ENCODE assay signal across 8 cellular contexts in the genomic region with DNA sequence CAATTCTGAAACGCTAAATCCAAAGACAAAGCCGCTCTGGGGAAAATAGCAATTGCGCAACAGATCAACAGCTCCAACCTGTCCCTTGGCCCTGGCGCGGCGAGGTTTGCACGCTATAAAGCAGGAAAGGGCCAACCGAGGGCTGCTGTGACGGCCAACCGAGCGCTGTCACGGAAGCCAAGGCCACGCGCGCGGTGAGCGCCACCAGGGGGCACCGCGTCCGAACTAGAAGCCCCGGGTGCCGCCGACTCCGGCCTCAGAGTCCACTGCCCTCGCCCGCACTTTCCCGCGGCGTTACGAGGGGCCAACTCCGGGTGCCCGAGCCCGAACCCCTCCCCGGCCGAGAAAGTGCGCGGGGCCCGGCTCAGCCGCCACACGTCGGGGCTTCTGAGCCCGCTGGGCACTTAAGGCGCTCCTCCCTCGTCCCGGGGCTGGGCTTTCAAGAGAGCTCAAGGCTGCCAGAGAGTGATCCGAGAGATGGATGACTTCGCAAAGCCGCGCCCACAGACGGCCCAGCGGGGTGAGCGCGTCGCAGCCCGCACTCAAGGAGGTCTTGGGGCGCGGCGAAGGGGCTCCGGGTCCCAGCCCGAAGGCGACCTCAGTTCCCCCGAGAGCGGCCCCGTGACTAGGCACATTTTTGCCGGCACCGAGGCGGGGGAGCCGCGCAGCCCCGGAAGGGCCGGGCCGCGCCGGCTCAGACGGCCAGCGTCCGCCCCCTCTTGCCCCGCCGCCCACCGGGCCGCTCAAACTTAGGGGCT. TPM values are rescaled to one million over a fixed set of nuclear protein-coding genes. Genes with fewer than 3 reads are reported as not detected.
DNase-seq lines count a peak whose midpoint lies in the region; ATAC-seq, FAIRE-seq and TF ChIP-seq lines count a peak whose summit lies in the region.

No MANE protein-coding gene starts in this region.

- peak overlapping the region; percentile 98 for H3K27ac ChIP-seq in caudate nucleus (ENCODE audit: low read depth, low read length)

- peaks cover 31% of the 10 kb centered on the region for H3K36me3 Mint-ChIP-seq in activated B cell treated with CpG ODN at 0.5 μM for 24 hours (ENCODE audit: low read depth)

- DNase-seq in AG10803 (ENCODE audit: low read depth) (peak; percentile 99), NCI-H2227 treated with DMSO at 0.1 percent for 48 hours (lab: John Stamatoyannopoulos, UW) (peak; percentile 94), activated B cell treated with CpG ODN at 0.5 μM for 24 hours (peak; percentile 97), caudate nucleus (lab: John Stamatoyannopoulos, UW) (peak in 60 of 61 donors; percentile 32 to 96 (median 91))
- peak; percentile 80 to 87 for DNase-seq in stimulated activated CD4-positive, alpha-beta T cell treated with anti-CD3 and anti-CD28 coated beads, Interleukin-12 subunit alpha, Interleukin-12 subunit beta, amount 100 ng/mL, for 24 hours (ENCODE audit: low read depth in 2 of 2)

- CTCF ChIA-PET in activated B cell treated with CpG ODN at 0.5 μM for 24 hours (lab: Charles Lee): interaction anchor here (0.6 to 6.3 kb wide), 23 partner anchors 8 to 459 kb away, joined by 3 to 143 read pairs (median 5); a partner anchor contains a TSS

- peak overlapping the region; percentile 73 for H3K4me3 ChIP-seq in AG10803 (ENCODE audit: low read length)

- peaks cover 59% of the 10 kb centered on the region for H3K4me1 Mint-ChIP-seq in activated B cell treated with CpG ODN at 0.5 μM for 24 hours

- POLR2A ChIA-PET in activated B cell treated with CpG ODN at 0.5 μM for 24 hours (lab: Charles Lee): interaction anchor here (0.5 to 7.8 kb wide), 32 partner anchors 9 to 1187 kb away, joined by 3 to 255 read pairs (median 10); a partner anchor contains a TSS

- TF ChIP-seq POLR2A in GM18951 (IDR thresholded peaks at IDR 0.05; ENCODE audit: extremely low read depth, insufficient read depth, insufficient read length): peak; percentile 50

- in situ Hi-C loops in GM18951 (cut with MboI; ENCODE audit: low sequenced_read_pairs, unreplicated experiment): no loop called here

- H3K27me3 Mint-ChIP-seq in activated B cell treated with CpG ODN at 0.5 μM for 24 hours: no peaks in the 10 kb centered on the region

- FAIRE-seq in islet of Langerhans (lab: Jason Lieb, UNC): peak; percentile 51

- peak; percentile 77 for TF ChIP-seq CTCF in AG10803 (conservative IDR thresholded peaks at IDR 0.05; ENCODE audit: low read length)
- no peak for TF ChIP-seq CTCF in activated B cell treated with CpG ODN at 0.5 μM for 24 hours (IDR thresholded peaks at IDR 0.05)

- ATAC-seq in HG03175 (IDR thresholded peaks at IDR 0.05; ENCODE audit: unreplicated experiment) (peak; percentile 53), activated B cell treated with CpG ODN at 0.5 μM for 24 hours (ENCODE audit: low read depth) (peak; percentile 53)

- H3K27ac Mint-ChIP-seq in activated B cell treated with CpG ODN at 0.5 μM for 24 hours: peak overlapping the region; percentile 100

- intact Hi-C loops in activated B cell treated with CpG ODN at 0.5 μM for 24 hours (cut with micrococcal nuclease): loop anchor here (1.0 to 5.0 kb wide), 13 partner anchors 17 to 1215 kb away; a partner anchor contains a TSS

- H3K9me3 Mint-ChIP-seq in activated B cell treated with CpG ODN at 0.5 μM for 24 hours: no peaks in the 10 kb centered on the region

- peak overlapping the region; percentile 97 for H3K4me3 Mint-ChIP-seq in activated B cell treated with CpG ODN at 0.5 μM for 24 hours

RNA-seq across cellular contexts. Expression of a gene that starts 0.9 kb away (rescaled TPM):
- 79.1 and 89.3 TPM in 2 replicates for total RNA-seq in activated B cell treated with CpG ODN at 0.5 μM for 24 hours

RNA-seq across cellular contexts. Expression of a gene that starts 51.0 kb away (rescaled TPM):
- total RNA-seq in activated B cell treated with CpG ODN at 0.5 μM for 24 hours: 254 and 275 TPM in 2 replicates

Comparison
In these comparisons a context has a peak if more than half of its experiments do, and no peak if none do; other contexts are left out.
1. Peak in every context shown above with its lines: DNase-seq, ATAC-seq, H3K4me3 ChIP-seq and H3K27ac ChIP-seq.